Comparison of ENCODE assay signal across 1 cellular context in the genomic region with DNA sequence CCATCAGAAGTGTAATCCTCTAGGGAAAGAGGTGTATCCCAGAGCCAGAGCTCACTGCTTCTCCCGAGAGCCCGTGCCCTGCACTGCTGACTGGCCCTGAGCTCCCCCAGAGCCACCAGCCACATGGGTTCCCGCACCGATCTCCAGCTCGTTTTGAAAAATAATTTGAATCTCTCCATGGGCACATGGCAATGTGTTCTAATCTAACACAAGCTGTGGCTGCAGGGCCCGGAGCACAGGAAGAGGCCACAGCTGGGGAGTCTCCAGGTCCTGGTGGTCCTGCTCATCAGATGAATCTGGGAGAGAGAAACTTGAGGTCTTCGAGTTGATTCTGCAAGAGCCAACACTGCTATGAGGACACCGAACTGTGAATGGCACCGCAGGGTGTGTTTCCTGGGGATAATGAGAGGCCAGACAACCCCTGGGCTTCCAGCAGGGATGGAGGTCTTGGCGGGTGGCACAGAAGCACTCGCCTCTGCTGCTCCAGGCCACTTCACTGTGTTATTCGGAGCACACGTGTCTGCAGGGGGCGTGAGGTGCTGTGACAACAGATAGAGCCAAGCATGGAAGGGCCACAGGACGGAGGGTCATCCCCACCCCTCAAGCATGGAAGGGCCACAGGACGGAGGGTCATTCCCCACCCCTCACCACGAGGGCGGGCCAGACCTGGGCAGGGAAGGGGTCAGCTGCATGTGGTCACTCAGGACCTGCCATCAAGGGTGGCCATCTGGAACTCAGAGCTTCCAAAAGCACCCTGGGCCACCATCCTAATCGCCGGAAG.
TF ChIP-seq lines count a peak whose summit lies in the region.

No MANE protein-coding gene starts in this region.

TF ChIP-seq in HepG2, 621 proteins besides CTCF, POLR2A, EP300 and RAD21:
- TF ChIP-seq CENPT (CRISPR knock-in tag; IDR thresholded peaks at IDR 0.05; ENCODE audit: low read depth) (no peak), ZNF891 (CRISPR knock-in tag; IDR thresholded peaks at IDR 0.05) (no peak), ZNF879 (CRISPR knock-in tag; IDR thresholded peaks at IDR 0.05) (no peak), ZNF281 (CRISPR knock-in tag; IDR thresholded peaks at IDR 0.05; ENCODE audit: borderline replicate concordance) (no peak), MZF1 (CRISPR knock-in tag; IDR thresholded peaks at IDR 0.05; ENCODE audit: borderline replicate concordance) (no peak), TGIF2 (CRISPR knock-in tag; IDR thresholded peaks at IDR 0.05) (no peak), NCOA5 (CRISPR knock-in tag; IDR thresholded peaks at IDR 0.05) (no peak)
